ENCODE assay signal across 9 cellular contexts in genomic region chr7:130560972-130561371, GRCh38.
DNase-seq lines count a peak whose midpoint lies in the region; ATAC-seq, FAIRE-seq and TF ChIP-seq lines count a peak whose summit lies in the region.
"Had no signal": no experiment of that assay in that cellular context is flagged by ENCODE, and none has a peak within 500 bp of the region (broad histone marks: within the 10 kb centered on the region; RNA-seq: fewer than 3 reads in every experiment).

No MANE protein-coding gene starts in this region.

- H3K9me2 ChIP-seq in SU-DHL-6 (replicated peaks; ENCODE audit: insufficient read depth, low read length), result no peaks in the 10 kb centered on the region

- POLR2A ChIA-PET in HepG2 (lab: Yijun Ruan, JAX), result no interaction called here

- intact Hi-C loops in HepG2 (cut with micrococcal nuclease; ENCODE audit: unreplicated experiment), result loop anchor here (2.0 kb wide), 1 partner anchor 318 kb away; no protein-coding TSS in a partner anchor

- TF ChIP-seq CTCF in HL-60 (IDR thresholded peaks at IDR 0.05; ENCODE audit: insufficient read depth, low read length) (no peak), SU-DHL-6 (IDR thresholded peaks at IDR 0.05; ENCODE audit: insufficient read depth, low read length, poor library complexity, severe bottlenecking) (peak; percentile 61), HepG2 (CRISPR knock-in tag; IDR thresholded peaks at IDR 0.05) (peak; percentile 44)

- peak overlapping the region; percentile 50 for H2AFZ ChIP-seq in SU-DHL-6 (ENCODE audit: low read depth, low read length, severe bottlenecking)
- H2AFZ ChIP-seq in HepG2 (ENCODE audit: low read length), result no peak overlapping the region

- CTCF ChIA-PET in HepG2 (lab: Yijun Ruan, JAX; ENCODE audit: low intra/inter-chr PET ratio, low total read pairs), result interaction anchor here (2.8 kb wide), 1 partner anchor 319 kb away, joined by 11 read pairs; no protein-coding TSS in a partner anchor

- peak; percentile 44 for DNase-seq in DMS153 treated with DMSO at 0.1 percent for 48 hours (lab: John Stamatoyannopoulos, UW; ENCODE audit: unreplicated experiment)
- peak; percentile 32 to 53 for DNase-seq in HL-60 (ENCODE audit: low read depth in 1 of 2, low spot score in 1 of 2)
- DNase-seq in HepG2 (ENCODE audit: low spot score), result peak; percentile 20
- no peak for DNase-seq in DMS79 treated with DMSO at 0.1 percent for 48 hours (lab: John Stamatoyannopoulos, UW)
- DNase-seq in GF-D8 (lab: John Stamatoyannopoulos, UW), result no peak
- DNase-seq in NCI-H526 (lab: John Stamatoyannopoulos, UW), result no peak

- peaks cover 4% of the 10 kb centered on the region; the same call in 1 of the 2 replicates for H3K79me2 ChIP-seq in SU-DHL-6 (ENCODE audit: insufficient read depth, low read length)
- H3K79me2 ChIP-seq in HepG2 (ENCODE audit: insufficient read depth, low read length), result no peaks in the 10 kb centered on the region

- H3K4me2 ChIP-seq in SU-DHL-6 (ENCODE audit: low read depth, low read length, poor library complexity, severe bottlenecking), result peak overlapping the region; percentile 67
- no peak overlapping the region for H3K4me2 ChIP-seq in HepG2 (ENCODE audit: low read depth, low read length)

- H3K27me3 ChIP-seq in HL-60 (ENCODE audit: insufficient read depth, poor library complexity, severe bottlenecking), result no peaks in the 10 kb centered on the region
- H3K27me3 ChIP-seq in SU-DHL-6 (ENCODE audit: low read length), result no peaks in the 10 kb centered on the region
- H3K27me3 ChIP-seq in HepG2 (ENCODE audit: control insufficient read depth in 1 of 2, insufficient read depth in 2 of 2, low read length in 2 of 2), result no peaks in the 10 kb centered on the region

- BruUV-seq in HepG2 (replicated peaks; lab: Mats Ljungman, UMichigan), result no TSS peak

- no peak for TF ChIP-seq RAD21 in HepG2 (CRISPR knock-in tag; IDR thresholded peaks at IDR 0.05)

- peaks cover 7% of the 10 kb centered on the region for H3K36me3 ChIP-seq in SU-DHL-6 (ENCODE audit: low read length)
- H3K36me3 ChIP-seq in HepG2 (replicated peaks in 1 of 2; ENCODE audit: control insufficient read depth in 1 of 2, insufficient read depth in 2 of 2, low read length in 2 of 2), result 0 out of 5 replicates have a peak, but pooled peaks cover 0 to 4% of the 10 kb centered on the region in 2 experiments

- no peaks in the 10 kb centered on the region for H3F3A ChIP-seq in SU-DHL-6 (ENCODE audit: insufficient read depth)

- H4K20me1 ChIP-seq in SU-DHL-6 (ENCODE audit: low read depth, low read length), result no peaks in the 10 kb centered on the region
- H4K20me1 ChIP-seq in HepG2 (ENCODE audit: insufficient read depth, low read length), result no peaks in the 10 kb centered on the region

- TF ChIP-seq POLR2A in HepG2 (IDR thresholded peaks at IDR 0.05; ENCODE audit: insufficient read depth in 1 of 2, low read depth in 2 of 2, low read length in 2 of 2), result no peak

- in situ Hi-C loops in HepG2 (cut with HindIII; ENCODE audit: extremely low pct_ligation_motif_present, low pct_unique_long_range_greater_than_20kb), result no loop called here

- no peak for TF ChIP-seq EP300 in HepG2 (IDR thresholded peaks at IDR 0.05; ENCODE audit: low read depth in 2 of 2, low read length in 2 of 2)
- no peak for TF ChIP-seq EP300 in HepG2 (CRISPR knock-in tag; IDR thresholded peaks at IDR 0.05; ENCODE audit: borderline replicate concordance)

- H3K9me3 ChIP-seq in SU-DHL-6 (ENCODE audit: insufficient read depth, low read length) (no peaks in the 10 kb centered on the region), HepG2 (ENCODE audit: low read length) (peaks cover 4% of the 10 kb centered on the region)

- H3K4me1 ChIP-seq in HepG2 (ENCODE audit: insufficient read depth, low read length), result no peaks in the 10 kb centered on the region

- H3K4me3 ChIP-seq in HL-60 (replicated peaks; ENCODE audit: insufficient read depth, low read length) (no peak overlapping the region), SU-DHL-6 (ENCODE audit: insufficient read depth, low read length, poor library complexity, severe bottlenecking) (peak overlapping the region; percentile 43), HepG2 (replicated peaks in 1 of 3; ENCODE audit: insufficient read depth in 1 of 3, low read depth in 2 of 3, low read length in 3 of 3) (no peak overlapping the region)

- FAIRE-seq in HepG2 (lab: Jason Lieb, UNC), result no peak
- FAIRE-seq: TTC549 had no signal

- peak overlapping the region; percentile 46; the same call in 1 of the 2 replicates for H3K9ac ChIP-seq in SU-DHL-6 (ENCODE audit: low read length)
- H3K9ac ChIP-seq in HepG2 (ENCODE audit: insufficient read depth, low read depth, low read length), result no peak overlapping the region

- WGBS in HepG2 (ENCODE audit: low lambda C conversion rate), result 80% methylated on average over 1 of the region's 1 CpG

- no peak overlapping the region for H3K27ac ChIP-seq in HL-60 (replicated peaks)
- H3K27ac ChIP-seq in SU-DHL-6 (ENCODE audit: low read depth, low read length), result peak overlapping the region; percentile 49
- no peak overlapping the region for H3K27ac ChIP-seq in HepG2 (ENCODE audit: extremely low read length, insufficient read depth, low read length)

- ATAC-seq in GM19395 (IDR thresholded peaks at IDR 0.05; ENCODE audit: unreplicated experiment) (peak; percentile 75), HepG2 (no peak)

TF ChIP-seq in HepG2, 621 proteins besides CTCF, POLR2A, EP300 and RAD21:
- TF ChIP-seq THRA (CRISPR knock-in tag; IDR thresholded peaks at IDR 0.05; ENCODE audit: borderline replicate concordance), result no peak
- peak; percentile 54; the same call in 1 of the 2 replicates for TF ChIP-seq SMC3 (IDR thresholded peaks at IDR 0.05; ENCODE audit: low read length)
- TF ChIP-seq STAG1 (CRISPR knock-in tag; IDR thresholded peaks at IDR 0.05), result peak; percentile 61
- peak; percentile 89; the same call in 1 of the 2 replicates for TF ChIP-seq ZNF160 (CRISPR knock-in tag; IDR thresholded peaks at IDR 0.05)
- TF ChIP-seq TBX3 (IDR thresholded peaks at IDR 0.05; ENCODE audit: borderline replicate concordance), result no peak

Comparison
In these comparisons a context has a peak if more than half of its experiments do, and no peak if none do; other contexts are left out.
1. DNase-seq: peak in DMS153 treated with DMSO at 0.1 percent for 48 hours (single experiment), HL-60 (2 of 2) and HepG2 (single experiment); none in DMS79 treated with DMSO at 0.1 percent for 48 hours (single experiment), GF-D8 (single experiment) and NCI-H526 (0 of 2).